8 cellular contexts compared by ENCODE assay signal in the genomic region with DNA sequence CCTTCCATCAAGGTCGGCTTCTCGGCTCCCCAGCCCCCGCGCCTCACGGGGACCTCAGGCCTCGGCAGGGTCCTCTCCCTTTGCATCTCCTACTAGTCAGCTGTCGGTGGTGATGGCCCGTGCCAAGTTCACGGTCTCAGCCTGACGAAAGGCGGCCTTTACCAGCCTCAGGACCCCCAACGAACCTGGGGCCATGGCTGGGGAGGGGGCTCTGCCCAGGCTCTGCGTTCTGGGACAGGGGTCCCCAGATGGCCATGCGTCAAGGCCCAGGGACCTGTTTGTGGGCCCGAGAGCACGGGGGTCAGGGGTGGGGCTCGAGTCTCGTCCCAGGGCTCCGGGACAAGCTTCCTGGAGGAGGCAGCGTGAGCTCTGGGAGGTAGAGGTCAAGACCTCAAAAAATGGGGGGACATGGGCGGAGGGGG. TPM values are rescaled to one million over a fixed set of nuclear protein-coding genes. Genes with fewer than 3 reads are reported as not detected.
DNase-seq lines count a peak whose midpoint lies in the region; ATAC-seq, FAIRE-seq and TF ChIP-seq lines count a peak whose summit lies in the region.

No MANE protein-coding gene starts in this region.

- H3K36me3 ChIP-seq in brain microvascular endothelial cell (replicated peaks): no peaks in the 10 kb centered on the region

- in situ Hi-C loops in brain microvascular endothelial cell (cut with HindIII; ENCODE audit: low pct_ligation_motif_present, low sequenced_read_pairs): no loop called here

- H3K9me3 Mint-ChIP-seq in activated T-cell treated with anti-CD3 and anti-CD28 coated beads, Interleukin-2, amount 50 U/mL, for 24 hours: no peaks in the 10 kb centered on the region
- H3K9me3 Mint-ChIP-seq in memory B cell: no peaks in the 10 kb centered on the region
- no peaks in the 10 kb centered on the region for H3K9me3 Mint-ChIP-seq in endothelial cell (ENCODE audit: unreplicated experiment)

- no peaks in the 10 kb centered on the region for H3K27me3 ChIP-seq in brain microvascular endothelial cell (replicated peaks)

- peak overlapping the region; percentile 74 for H3K4me3 Mint-ChIP-seq in activated T-cell treated with anti-CD3 and anti-CD28 coated beads, Interleukin-2, amount 50 U/mL, for 24 hours
- H3K4me3 Mint-ChIP-seq in memory B cell (peak overlapping the region; percentile 68), endothelial cell (ENCODE audit: unreplicated experiment) (no peak overlapping the region)

- H3K4me3 ChIP-seq in brain microvascular endothelial cell (ENCODE audit: low read depth, low read length): peak overlapping the region; percentile 51

- ATAC-seq in memory B cell (ENCODE audit: low read depth): no peak

- no peak for TF ChIP-seq CTCF in brain microvascular endothelial cell (IDR thresholded peaks at IDR 0.05; ENCODE audit: low read depth, low read length, missing control alignments)
- TF ChIP-seq CTCF in endothelial cell (IDR thresholded peaks at IDR 0.05; ENCODE audit: unreplicated experiment): no peak

- H3K27me3 Mint-ChIP-seq in activated T-cell treated with anti-CD3 and anti-CD28 coated beads, Interleukin-2, amount 50 U/mL, for 24 hours: no peaks in the 10 kb centered on the region
- H3K27me3 Mint-ChIP-seq in memory B cell (no peaks in the 10 kb centered on the region), endothelial cell (ENCODE audit: unreplicated experiment) (peaks cover 9% of the 10 kb centered on the region)

- H3K27ac ChIP-seq in brain microvascular endothelial cell: peak overlapping the region; percentile 47

- FAIRE-seq in HTR-8/SVneo (lab: Jason Lieb, UNC): no peak

- H3K27ac Mint-ChIP-seq in activated T-cell treated with anti-CD3 and anti-CD28 coated beads, Interleukin-2, amount 50 U/mL, for 24 hours: peak overlapping the region; percentile 90
- peak overlapping the region; percentile 91 for H3K27ac Mint-ChIP-seq in memory B cell
- no peak overlapping the region for H3K27ac Mint-ChIP-seq in endothelial cell (ENCODE audit: unreplicated experiment)

- DNase-seq in activated T-cell treated with anti-CD3 and anti-CD28 coated beads, Interleukin-2, amount 50 U/mL, for 24 hours: no peak
- DNase-seq in activated T-cell treated with anti-CD3 and anti-CD28 coated beads for 4 hours: no peak
- DNase-seq in brain microvascular endothelial cell: no peak
- DNase-seq in memory B cell (ENCODE audit: low spot score in 2 of 2): no peak
- peak; percentile 52 for DNase-seq in ureter (ENCODE audit: low spot score)
- no peak for DNase-seq in endothelial cell (ENCODE audit: low spot score)
- no peak for DNase-seq in HTR-8/SVneo (ENCODE audit: insufficient read length, low spot score)
- DNase-seq in GDM1 (lab: John Stamatoyannopoulos, UW): no peak

- H3K4me1 Mint-ChIP-seq in activated T-cell treated with anti-CD3 and anti-CD28 coated beads, Interleukin-2, amount 50 U/mL, for 24 hours (ENCODE audit: low read depth): peaks cover 17% of the 10 kb centered on the region
- peaks cover 7% of the 10 kb centered on the region for H3K4me1 Mint-ChIP-seq in memory B cell
- H3K4me1 Mint-ChIP-seq in endothelial cell (ENCODE audit: unreplicated experiment): peaks cover 4% of the 10 kb centered on the region

- no peaks in the 10 kb centered on the region for H3K36me3 Mint-ChIP-seq in activated T-cell treated with anti-CD3 and anti-CD28 coated beads, Interleukin-2, amount 50 U/mL, for 24 hours (ENCODE audit: low read depth)
- H3K36me3 Mint-ChIP-seq in memory B cell (no peaks in the 10 kb centered on the region), endothelial cell (ENCODE audit: low read depth, unreplicated experiment) (no peaks in the 10 kb centered on the region)

RNA-seq across cellular contexts. Expression of gene DEGS2, which starts 32.8 kb away (rescaled TPM):
- total RNA-seq in ureter: 59.9 TPM
- not detected for total RNA-seq in endothelial cell (ENCODE audit: unreplicated experiment)

RNA-seq across cellular contexts. Expression of gene YY1, which starts 46.7 kb away (rescaled TPM):
- total RNA-seq in ureter: 79.4 TPM
- total RNA-seq in endothelial cell (ENCODE audit: unreplicated experiment): 81.7 TPM

Comparison
In these comparisons a context has a peak if more than half of its experiments do, and no peak if none do; other contexts are left out.
1. RNA of gene DEGS2, which starts 32.8 kb away (total RNA-seq): 59.9 TPM in ureter (single experiment); not detected in endothelial cell (single experiment); every median in the first group is over 10 times any median in the second.